In the genomic region with DNA sequence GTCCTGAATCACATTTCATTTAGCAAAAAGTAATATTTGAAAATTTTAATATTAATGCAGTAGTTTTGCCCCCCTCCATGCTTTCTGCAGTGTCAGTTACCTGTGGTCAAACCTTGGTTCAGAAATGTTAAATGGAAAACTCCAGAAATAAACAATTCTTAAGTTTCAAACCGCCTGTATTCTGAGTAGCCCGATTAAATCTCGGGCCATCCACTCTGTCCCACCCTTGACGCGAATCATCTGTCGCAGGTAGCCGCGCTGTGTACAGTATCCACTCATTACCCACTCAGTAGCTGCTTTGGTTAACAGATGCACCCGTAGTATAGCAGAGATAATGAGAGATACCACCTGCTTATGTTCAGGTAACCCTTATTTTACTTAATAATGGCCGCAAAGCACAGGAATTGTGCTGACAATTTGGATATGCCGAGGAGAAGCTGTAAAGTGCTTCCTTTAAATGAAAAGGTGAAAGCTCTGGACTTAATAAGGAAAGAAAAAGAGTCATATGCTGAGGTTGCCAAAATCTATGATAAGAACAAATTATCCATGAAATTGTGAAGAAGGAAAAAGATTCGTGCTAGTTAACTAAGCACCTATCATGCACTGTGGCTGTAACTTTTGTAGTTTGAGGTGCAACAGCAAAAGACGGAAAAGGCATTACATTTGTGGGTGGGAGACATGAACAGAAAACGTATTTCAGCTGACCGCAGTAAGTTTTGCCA, we compare ENCODE assay signal across 1 cellular context.
TF ChIP-seq lines count a peak whose summit lies in the region.

No MANE protein-coding gene starts in this region.

TF ChIP-seq in K562, 482 proteins besides CTCF, POLR2A, EP300 and RAD21 (continued from another document and continues in another):
- TF ChIP-seq ZFP1 (CRISPR knock-in tag; IDR thresholded peaks at IDR 0.05) (no peak), ARHGAP35 (IDR thresholded peaks at IDR 0.05; ENCODE audit: partially characterized antibody) (no peak), SRSF3 (IDR thresholded peaks at IDR 0.05; ENCODE audit: insufficient read depth, low read length) (no peak), CHD4 (IDR thresholded peaks at IDR 0.05; ENCODE audit: insufficient read depth, insufficient replicate concordance, low read depth, low read length, poor library complexity, severe bottlenecking) (no peak), SMAD3 (CRISPR knock-in tag; conservative IDR thresholded peaks at IDR 0.05) (0 out of 2 replicates have a peak, but pooled peaks have one; percentile 38), ILF3 (IDR thresholded peaks at IDR 0.05; ENCODE audit: borderline replicate concordance) (no peak), ARNT (IDR thresholded peaks at IDR 0.05) (no peak), MAZ (CRISPR knock-in tag; conservative IDR thresholded peaks at IDR 0.05 in 1 of 2, IDR thresholded peaks at IDR 0.05 in 1 of 2) (no peak), FOSL1 (tag; conservative IDR thresholded peaks at IDR 0.05) (0 out of 2 replicates have a peak, but pooled peaks have one; percentile 0), SIN3A (IDR thresholded peaks at IDR 0.05; ENCODE audit: borderline replicate concordance in 2 of 2, control insufficient read depth in 1 of 2, low read depth in 2 of 2, low read length in 2 of 2) (no peak), ZNF121 (CRISPR knock-in tag; conservative IDR thresholded peaks at IDR 0.05) (no peak), STAT5B (CRISPR knock-in tag; IDR thresholded peaks at IDR 0.05) (no peak), NCOA6 (IDR thresholded peaks at IDR 0.05) (no peak), HDAC2 (IDR thresholded peaks at IDR 0.05) (no peak), NFRKB (IDR thresholded peaks at IDR 0.05; ENCODE audit: low read depth) (no peak), SMARCC2 (IDR thresholded peaks at IDR 0.05; ENCODE audit: low read depth) (no peak), ZNF76 (CRISPR knock-in tag; IDR thresholded peaks at IDR 0.05; ENCODE audit: borderline replicate concordance) (no peak), MEF2D (tag; conservative IDR thresholded peaks at IDR 0.05; ENCODE audit: low read depth) (no peak), ZNF830 (CRISPR knock-in tag; IDR thresholded peaks at IDR 0.05) (no peak), SMARCA4 (IDR thresholded peaks at IDR 0.05) (no peak), SOX6 (IDR thresholded peaks at IDR 0.05) (no peak), CBX1 (IDR thresholded peaks at IDR 0.05; ENCODE audit: low read depth) (no peak), COPS2 (conservative IDR thresholded peaks at IDR 0.05) (no peak), HOXB6 (CRISPR knock-in tag; IDR thresholded peaks at IDR 0.05; ENCODE audit: borderline replicate concordance) (no peak), CTBP1 (IDR thresholded peaks at IDR 0.05; ENCODE audit: borderline replicate concordance) (no peak), MXI1 (IDR thresholded peaks at IDR 0.05; ENCODE audit: low read depth, low read length) (no peak), GTF2A2 (tag; IDR thresholded peaks at IDR 0.05) (peak; percentile 5; the same call in 1 of the 2 replicates), HNRNPL (IDR thresholded peaks at IDR 0.05; ENCODE audit: low read depth, low read length) (no peak)
- TF ChIP-seq, protein P1, sequence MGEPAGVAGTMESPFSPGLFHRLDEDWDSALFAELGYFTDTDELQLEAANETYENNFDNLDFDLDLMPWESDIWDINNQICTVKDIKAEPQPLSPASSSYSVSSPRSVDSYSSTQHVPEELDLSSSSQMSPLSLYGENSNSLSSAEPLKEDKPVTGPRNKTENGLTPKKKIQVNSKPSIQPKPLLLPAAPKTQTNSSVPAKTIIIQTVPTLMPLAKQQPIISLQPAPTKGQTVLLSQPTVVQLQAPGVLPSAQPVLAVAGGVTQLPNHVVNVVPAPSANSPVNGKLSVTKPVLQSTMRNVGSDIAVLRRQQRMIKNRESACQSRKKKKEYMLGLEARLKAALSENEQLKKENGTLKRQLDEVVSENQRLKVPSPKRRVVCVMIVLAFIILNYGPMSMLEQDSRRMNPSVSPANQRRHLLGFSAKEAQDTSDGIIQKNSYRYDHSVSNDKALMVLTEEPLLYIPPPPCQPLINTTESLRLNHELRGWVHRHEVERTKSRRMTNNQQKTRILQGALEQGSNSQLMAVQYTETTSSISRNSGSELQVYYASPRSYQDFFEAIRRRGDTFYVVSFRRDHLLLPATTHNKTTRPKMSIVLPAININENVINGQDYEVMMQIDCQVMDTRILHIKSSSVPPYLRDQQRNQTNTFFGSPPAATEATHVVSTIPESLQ (CRISPR knock-in tag; IDR thresholded peaks at IDR 0.05): no peak
- TF ChIP-seq, protein P2, sequence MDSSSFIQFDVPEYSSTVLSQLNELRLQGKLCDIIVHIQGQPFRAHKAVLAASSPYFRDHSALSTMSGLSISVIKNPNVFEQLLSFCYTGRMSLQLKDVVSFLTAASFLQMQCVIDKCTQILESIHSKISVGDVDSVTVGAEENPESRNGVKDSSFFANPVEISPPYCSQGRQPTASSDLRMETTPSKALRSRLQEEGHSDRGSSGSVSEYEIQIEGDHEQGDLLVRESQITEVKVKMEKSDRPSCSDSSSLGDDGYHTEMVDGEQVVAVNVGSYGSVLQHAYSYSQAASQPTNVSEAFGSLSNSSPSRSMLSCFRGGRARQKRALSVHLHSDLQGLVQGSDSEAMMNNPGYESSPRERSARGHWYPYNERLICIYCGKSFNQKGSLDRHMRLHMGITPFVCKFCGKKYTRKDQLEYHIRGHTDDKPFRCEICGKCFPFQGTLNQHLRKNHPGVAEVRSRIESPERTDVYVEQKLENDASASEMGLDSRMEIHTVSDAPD (CRISPR knock-in tag; IDR thresholded peaks at IDR 0.05): no peak
- TF ChIP-seq, protein P3, sequence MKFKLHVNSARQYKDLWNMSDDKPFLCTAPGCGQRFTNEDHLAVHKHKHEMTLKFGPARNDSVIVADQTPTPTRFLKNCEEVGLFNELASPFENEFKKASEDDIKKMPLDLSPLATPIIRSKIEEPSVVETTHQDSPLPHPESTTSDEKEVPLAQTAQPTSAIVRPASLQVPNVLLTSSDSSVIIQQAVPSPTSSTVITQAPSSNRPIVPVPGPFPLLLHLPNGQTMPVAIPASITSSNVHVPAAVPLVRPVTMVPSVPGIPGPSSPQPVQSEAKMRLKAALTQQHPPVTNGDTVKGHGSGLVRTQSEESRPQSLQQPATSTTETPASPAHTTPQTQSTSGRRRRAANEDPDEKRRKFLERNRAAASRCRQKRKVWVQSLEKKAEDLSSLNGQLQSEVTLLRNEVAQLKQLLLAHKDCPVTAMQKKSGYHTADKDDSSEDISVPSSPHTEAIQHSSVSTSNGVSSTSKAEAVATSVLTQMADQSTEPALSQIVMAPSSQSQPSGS (CRISPR knock-in tag; IDR thresholded peaks at IDR 0.05): no peak
- TF ChIP-seq, protein P4, sequence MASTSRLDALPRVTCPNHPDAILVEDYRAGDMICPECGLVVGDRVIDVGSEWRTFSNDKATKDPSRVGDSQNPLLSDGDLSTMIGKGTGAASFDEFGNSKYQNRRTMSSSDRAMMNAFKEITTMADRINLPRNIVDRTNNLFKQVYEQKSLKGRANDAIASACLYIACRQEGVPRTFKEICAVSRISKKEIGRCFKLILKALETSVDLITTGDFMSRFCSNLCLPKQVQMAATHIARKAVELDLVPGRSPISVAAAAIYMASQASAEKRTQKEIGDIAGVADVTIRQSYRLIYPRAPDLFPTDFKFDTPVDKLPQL (IDR thresholded peaks at IDR 0.05; ENCODE audit: extremely low read depth, insufficient read length): peak; percentile 6
- TF ChIP-seq, protein P5, sequence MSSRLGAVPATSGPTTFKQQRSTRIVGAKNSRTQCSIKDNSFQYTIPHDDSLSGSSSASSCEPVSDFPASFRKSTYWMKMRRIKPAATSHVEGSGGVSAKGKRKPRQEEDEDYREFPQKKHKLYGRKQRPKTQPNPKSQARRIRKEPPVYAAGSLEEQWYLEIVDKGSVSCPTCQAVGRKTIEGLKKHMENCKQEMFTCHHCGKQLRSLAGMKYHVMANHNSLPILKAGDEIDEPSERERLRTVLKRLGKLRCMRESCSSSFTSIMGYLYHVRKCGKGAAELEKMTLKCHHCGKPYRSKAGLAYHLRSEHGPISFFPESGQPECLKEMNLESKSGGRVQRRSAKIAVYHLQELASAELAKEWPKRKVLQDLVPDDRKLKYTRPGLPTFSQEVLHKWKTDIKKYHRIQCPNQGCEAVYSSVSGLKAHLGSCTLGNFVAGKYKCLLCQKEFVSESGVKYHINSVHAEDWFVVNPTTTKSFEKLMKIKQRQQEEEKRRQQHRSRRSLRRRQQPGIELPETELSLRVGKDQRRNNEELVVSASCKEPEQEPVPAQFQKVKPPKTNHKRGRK (tag; IDR thresholded peaks at IDR 0.05): peak; percentile 54; the same call in 1 of the 2 replicates
- TF ChIP-seq, protein P6, sequence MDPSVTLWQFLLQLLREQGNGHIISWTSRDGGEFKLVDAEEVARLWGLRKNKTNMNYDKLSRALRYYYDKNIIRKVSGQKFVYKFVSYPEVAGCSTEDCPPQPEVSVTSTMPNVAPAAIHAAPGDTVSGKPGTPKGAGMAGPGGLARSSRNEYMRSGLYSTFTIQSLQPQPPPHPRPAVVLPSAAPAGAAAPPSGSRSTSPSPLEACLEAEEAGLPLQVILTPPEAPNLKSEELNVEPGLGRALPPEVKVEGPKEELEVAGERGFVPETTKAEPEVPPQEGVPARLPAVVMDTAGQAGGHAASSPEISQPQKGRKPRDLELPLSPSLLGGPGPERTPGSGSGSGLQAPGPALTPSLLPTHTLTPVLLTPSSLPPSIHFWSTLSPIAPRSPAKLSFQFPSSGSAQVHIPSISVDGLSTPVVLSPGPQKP (CRISPR knock-in tag; IDR thresholded peaks at IDR 0.05): no peak
- TF ChIP-seq, protein P7, sequence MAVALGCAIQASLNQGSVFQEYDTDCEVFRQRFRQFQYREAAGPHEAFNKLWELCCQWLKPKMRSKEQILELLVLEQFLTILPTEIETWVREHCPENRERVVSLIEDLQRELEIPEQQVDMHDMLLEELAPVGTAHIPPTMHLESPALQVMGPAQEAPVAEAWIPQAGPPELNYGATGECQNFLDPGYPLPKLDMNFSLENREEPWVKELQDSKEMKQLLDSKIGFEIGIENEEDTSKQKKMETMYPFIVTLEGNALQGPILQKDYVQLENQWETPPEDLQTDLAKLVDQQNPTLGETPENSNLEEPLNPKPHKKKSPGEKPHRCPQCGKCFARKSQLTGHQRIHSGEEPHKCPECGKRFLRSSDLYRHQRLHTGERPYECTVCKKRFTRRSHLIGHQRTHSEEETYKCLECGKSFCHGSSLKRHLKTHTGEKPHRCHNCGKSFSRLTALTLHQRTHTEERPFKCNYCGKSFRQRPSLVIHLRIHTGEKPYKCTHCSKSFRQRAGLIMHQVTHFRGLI (CRISPR knock-in tag; IDR thresholded peaks at IDR 0.05): 0 out of 2 replicates have a peak, but pooled peaks have one; percentile 54
- TF ChIP-seq, protein P8, sequence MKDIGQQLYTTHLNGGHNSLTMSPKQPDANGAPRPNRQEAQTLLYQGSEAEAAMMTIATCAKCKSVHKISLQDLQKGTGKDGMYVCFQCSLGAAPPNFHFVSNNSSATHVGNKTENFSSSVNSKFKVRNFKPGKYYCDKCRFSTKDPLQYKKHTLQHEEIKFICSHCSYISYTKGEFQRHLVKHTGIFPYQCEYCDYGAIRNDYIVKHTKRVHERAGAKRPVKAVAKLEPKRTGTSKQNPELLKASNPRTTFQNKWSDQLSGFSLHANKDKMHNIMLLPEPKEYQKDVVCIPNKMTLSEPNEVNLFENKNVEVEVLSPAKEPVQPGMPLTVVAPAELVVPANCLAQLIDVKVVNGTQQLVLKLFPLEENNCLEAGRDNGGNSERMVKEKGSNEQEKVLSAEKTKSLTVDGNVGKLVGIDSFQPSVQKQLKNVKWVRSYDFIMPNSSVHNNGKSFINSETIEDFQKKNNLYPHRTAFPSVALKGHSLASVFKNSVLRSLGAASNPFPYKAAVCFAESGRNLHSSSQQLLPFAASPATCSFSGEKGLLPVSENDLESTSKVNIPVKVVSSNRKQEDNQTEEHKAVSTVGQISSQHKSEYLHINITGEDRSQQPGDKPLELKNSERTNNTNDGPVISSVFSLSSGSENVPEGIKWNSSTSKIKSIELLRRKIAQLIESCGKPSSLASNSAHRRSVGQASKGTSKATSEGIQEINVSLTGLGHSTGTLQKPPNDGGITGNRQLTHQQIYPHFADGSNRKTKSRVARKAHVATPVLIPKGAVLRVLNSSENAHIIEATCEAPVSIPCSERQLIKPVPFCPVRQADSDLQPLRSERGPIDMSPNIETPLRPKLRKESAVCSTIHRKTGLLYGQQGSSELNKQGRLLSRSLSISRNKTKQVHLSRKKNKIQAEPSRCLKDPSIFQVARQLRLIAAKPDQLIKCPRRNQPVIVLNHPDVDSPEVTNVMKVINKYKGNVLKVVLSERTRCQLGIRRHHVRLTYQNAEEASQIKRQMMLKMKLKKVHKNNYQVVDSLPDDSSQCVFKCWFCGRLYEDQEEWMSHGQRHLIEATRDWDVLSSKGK (CRISPR knock-in tag; IDR thresholded peaks at IDR 0.05): no peak
- TF ChIP-seq, protein P9, sequence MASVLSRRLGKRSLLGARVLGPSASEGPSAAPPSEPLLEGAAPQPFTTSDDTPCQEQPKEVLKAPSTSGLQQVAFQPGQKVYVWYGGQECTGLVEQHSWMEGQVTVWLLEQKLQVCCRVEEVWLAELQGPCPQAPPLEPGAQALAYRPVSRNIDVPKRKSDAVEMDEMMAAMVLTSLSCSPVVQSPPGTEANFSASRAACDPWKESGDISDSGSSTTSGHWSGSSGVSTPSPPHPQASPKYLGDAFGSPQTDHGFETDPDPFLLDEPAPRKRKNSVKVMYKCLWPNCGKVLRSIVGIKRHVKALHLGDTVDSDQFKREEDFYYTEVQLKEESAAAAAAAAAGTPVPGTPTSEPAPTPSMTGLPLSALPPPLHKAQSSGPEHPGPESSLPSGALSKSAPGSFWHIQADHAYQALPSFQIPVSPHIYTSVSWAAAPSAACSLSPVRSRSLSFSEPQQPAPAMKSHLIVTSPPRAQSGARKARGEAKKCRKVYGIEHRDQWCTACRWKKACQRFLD (CRISPR knock-in tag; IDR thresholded peaks at IDR 0.05): no peak
- TF ChIP-seq, protein P10, sequence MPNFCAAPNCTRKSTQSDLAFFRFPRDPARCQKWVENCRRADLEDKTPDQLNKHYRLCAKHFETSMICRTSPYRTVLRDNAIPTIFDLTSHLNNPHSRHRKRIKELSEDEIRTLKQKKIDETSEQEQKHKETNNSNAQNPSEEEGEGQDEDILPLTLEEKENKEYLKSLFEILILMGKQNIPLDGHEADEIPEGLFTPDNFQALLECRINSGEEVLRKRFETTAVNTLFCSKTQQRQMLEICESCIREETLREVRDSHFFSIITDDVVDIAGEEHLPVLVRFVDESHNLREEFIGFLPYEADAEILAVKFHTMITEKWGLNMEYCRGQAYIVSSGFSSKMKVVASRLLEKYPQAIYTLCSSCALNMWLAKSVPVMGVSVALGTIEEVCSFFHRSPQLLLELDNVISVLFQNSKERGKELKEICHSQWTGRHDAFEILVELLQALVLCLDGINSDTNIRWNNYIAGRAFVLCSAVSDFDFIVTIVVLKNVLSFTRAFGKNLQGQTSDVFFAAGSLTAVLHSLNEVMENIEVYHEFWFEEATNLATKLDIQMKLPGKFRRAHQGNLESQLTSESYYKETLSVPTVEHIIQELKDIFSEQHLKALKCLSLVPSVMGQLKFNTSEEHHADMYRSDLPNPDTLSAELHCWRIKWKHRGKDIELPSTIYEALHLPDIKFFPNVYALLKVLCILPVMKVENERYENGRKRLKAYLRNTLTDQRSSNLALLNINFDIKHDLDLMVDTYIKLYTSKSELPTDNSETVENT (CRISPR knock-in tag; IDR thresholded peaks at IDR 0.05): no peak
- TF ChIP-seq, protein P11, sequence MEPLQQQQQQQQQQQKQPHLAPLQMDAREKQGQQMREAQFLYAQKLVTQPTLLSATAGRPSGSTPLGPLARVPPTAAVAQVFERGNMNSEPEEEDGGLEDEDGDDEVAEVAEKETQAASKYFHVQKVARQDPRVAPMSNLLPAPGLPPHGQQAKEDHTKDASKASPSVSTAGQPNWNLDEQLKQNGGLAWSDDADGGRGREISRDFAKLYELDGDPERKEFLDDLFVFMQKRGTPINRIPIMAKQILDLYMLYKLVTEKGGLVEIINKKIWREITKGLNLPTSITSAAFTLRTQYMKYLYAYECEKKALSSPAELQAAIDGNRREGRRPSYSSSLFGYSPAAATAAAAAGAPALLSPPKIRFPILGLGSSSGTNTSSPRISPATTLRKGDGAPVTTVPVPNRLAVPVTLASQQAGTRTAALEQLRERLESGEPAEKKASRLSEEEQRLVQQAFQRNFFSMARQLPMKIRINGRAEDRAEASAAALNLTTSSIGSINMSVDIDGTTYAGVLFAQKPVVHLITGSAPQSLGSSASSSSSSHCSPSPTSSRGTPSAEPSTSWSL (CRISPR knock-in tag; IDR thresholded peaks at IDR 0.05; ENCODE audit: borderline replicate concordance): no peak
